13 cellular contexts compared by ENCODE assay signal in the genomic region with DNA sequence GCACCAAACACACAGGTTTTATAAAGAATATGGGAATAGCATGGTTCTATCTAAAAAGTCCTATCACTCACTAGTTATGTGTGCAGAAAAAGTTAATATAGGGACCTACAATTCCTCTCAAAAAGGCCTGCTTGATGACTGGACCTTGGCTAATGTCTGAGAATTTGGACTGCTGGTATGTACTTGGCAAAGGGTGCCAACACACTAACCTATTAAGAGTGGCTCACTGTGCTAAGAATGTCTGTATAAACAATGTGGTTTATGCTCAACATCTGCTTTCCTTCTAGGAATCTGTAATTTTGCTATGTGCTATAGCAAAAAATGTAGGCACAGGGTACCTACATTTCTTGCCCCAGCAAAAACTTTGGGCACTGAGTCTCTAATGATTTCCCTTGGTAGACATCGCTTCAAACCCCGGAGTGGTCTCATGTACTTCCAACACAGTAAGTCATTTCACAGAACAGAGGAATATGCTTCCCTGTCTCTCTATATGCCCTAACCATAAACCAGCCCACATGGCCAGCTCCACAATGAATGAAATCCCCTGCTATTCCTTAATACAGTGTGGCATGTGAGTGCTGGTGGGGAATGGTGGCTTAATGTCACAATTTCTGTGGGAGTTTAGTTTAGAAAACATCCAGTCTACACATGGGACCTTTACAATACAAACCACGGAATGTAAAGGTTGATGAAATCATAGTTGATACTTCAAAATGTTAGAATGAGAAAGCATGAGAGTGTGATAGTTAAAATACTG.
DNase-seq lines count a peak whose midpoint lies in the region; ATAC-seq, FAIRE-seq and TF ChIP-seq lines count a peak whose summit lies in the region.
"Had no signal": no experiment of that assay in that cellular context is flagged by ENCODE, and none has a peak within 500 bp of the region (broad histone marks: within the 10 kb centered on the region; RNA-seq: fewer than 3 reads in every experiment).

No MANE protein-coding gene starts in this region.

- H3K27me3 ChIP-seq in left ventricle myocardium inferior (ENCODE audit: low read depth) (no peaks in the 10 kb centered on the region), adipocyte (replicated peaks; ENCODE audit: control insufficient read depth, insufficient read depth, low read length) (no peaks in the 10 kb centered on the region)

- TF ChIP-seq CTCF in left ventricle myocardium inferior (IDR thresholded peaks at IDR 0.05; ENCODE audit: borderline replicate concordance), result no peak
- no peak for TF ChIP-seq CTCF in foreskin fibroblast (IDR thresholded peaks at IDR 0.05; ENCODE audit: low read depth, low read length)

- peaks cover 19% of the 10 kb centered on the region for H3K4me1 ChIP-seq in left ventricle myocardium inferior
- H3K4me1 ChIP-seq in adipocyte (ENCODE audit: control insufficient read depth, insufficient read depth, low read length), result peaks cover 28% of the 10 kb centered on the region
- H3K4me1 ChIP-seq: prostate gland had no signal

- FAIRE-seq in urothelium cell line (lab: Jason Lieb, UNC), result peak; percentile 69
- FAIRE-seq: A204.1, GM19239 had no signal

- peak; percentile 73 for ATAC-seq in Right ventricle myocardium inferior
- ATAC-seq in GM19351 (IDR thresholded peaks at IDR 0.05; ENCODE audit: unreplicated experiment), result no peak
- ATAC-seq: activated T-helper 17 cell treated with anti-CD3 and anti-CD28 coated beads, Interleukin-2, amount 50 U/mL, for 72 hours had no signal

- intact Hi-C loops in Right ventricle myocardium inferior (cut with DNase I) (no loop called here), left ventricle myocardium inferior (cut with micrococcal nuclease) (no loop called here)

- no peak overlapping the region for H3K27ac ChIP-seq in left ventricle myocardium inferior (replicated peaks)
- H3K27ac ChIP-seq: prostate gland had no signal

- H3K4me3 ChIP-seq in left ventricle myocardium inferior (no peak overlapping the region), adipocyte (ENCODE audit: low read length) (no peak overlapping the region), foreskin fibroblast (ENCODE audit: low read depth in 1 of 2, low read length in 2 of 2) (no peak overlapping the region)
- H3K4me3 ChIP-seq: prostate gland had no signal

- H3K36me3 ChIP-seq in left ventricle myocardium inferior (peaks cover 48% of the 10 kb centered on the region), adipocyte (ENCODE audit: control insufficient read depth, insufficient read depth, low read length, severe bottlenecking) (peaks cover 38% of the 10 kb centered on the region)
- H3K36me3 ChIP-seq: prostate gland had no signal

- DNase-seq in Right ventricle myocardium inferior (ENCODE audit: missing footprints) (no peak), left ventricle myocardium inferior (no peak), adipocyte (ENCODE audit: low read depth) (peak; percentile 96), foreskin fibroblast (peak; percentile 92 to 96), urothelium cell line (ENCODE audit: low spot score) (peak; percentile 72), SKM-1 (lab: John Stamatoyannopoulos, UW; ENCODE audit: unreplicated experiment) (no peak), DMS153 treated with DMSO at 0.1 percent for 48 hours (lab: John Stamatoyannopoulos, UW; ENCODE audit: unreplicated experiment) (no peak)
- DNase-seq: NCI-H1694 had no signal

- H3K9me3 ChIP-seq in left ventricle myocardium inferior (replicated peaks), result no peaks in the 10 kb centered on the region
- no peaks in the 10 kb centered on the region for H3K9me3 ChIP-seq in adipocyte (ENCODE audit: control insufficient read depth, low read length)
- H3K9me3 ChIP-seq: prostate gland had no signal

- no peak overlapping the region for H3K9ac ChIP-seq in adipocyte (ENCODE audit: low read length)

Comparison
In these comparisons a context has a peak if more than half of its experiments do, and no peak if none do; other contexts are left out.
1. DNase-seq: peak in adipocyte (single experiment), foreskin fibroblast (2 of 2) and urothelium cell line (single experiment); none in Right ventricle myocardium inferior (single experiment), left ventricle myocardium inferior (single experiment), SKM-1 (single experiment) and DMS153 treated with DMSO at 0.1 percent for 48 hours (single experiment).